30 cellular contexts compared by ENCODE assay signal in the genomic region with DNA sequence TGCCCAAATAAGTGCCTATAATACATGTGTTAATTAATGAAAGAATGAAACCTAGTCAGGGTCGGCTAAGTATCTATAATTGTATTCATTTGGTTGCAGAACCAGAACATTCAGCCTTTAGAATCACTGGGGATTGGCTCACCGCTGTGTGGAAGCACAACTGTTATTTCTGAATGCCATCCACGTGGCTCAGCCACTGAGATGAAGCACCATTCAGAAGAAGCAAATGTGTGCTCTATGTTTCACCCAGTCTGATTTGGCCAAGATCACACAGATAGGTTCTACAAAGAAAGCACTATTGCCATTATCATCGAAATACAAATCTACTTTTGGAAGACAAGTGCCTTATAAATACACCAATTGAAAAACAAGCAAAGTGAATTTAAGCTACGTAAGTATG.
"Had no signal": no experiment of that assay in that cellular context is flagged by ENCODE, and none has a peak within 500 bp of the region (broad histone marks: within the 10 kb centered on the region; RNA-seq: fewer than 3 reads in every experiment).

No MANE protein-coding gene starts in this region.

- H3K27ac Mint-ChIP-seq: activated CD4-positive, alpha-beta memory T cell treated with anti-CD3 and anti-CD28 coated beads, Interleukin-2, amount 10 ng/mL, durations not matched to agents 7 days and 5 days; activated CD8-positive, alpha-beta memory T cell treated with anti-CD3 and anti-CD28 coated beads, Interleukin-2, amount 10 ng/mL, durations not matched to agents 7 days and 5 days; activated naive CD4-positive, alpha-beta T cell treated with anti-CD3 and anti-CD28 coated beads, Interleukin-2, amount 10 ng/mL, durations not matched to agents 7 days and 5 days; activated naive CD8-positive, alpha-beta T cell; activated naive CD8-positive, alpha-beta T cell treated with anti-CD3 and anti-CD28 coated beads, Interleukin-2, amount 50 U/mL, for 24 hours; brain had no signal

- H3K4me1 ChIP-seq: SJSA1 had no signal

- H3K27me3 Mint-ChIP-seq: activated CD4-positive, alpha-beta memory T cell treated with anti-CD3 and anti-CD28 coated beads, Interleukin-2, amount 10 ng/mL, durations not matched to agents 7 days and 5 days; activated CD8-positive, alpha-beta memory T cell treated with anti-CD3 and anti-CD28 coated beads, Interleukin-2, amount 10 ng/mL, durations not matched to agents 7 days and 5 days; activated naive CD4-positive, alpha-beta T cell treated with anti-CD3 and anti-CD28 coated beads, Interleukin-2, amount 10 ng/mL, durations not matched to agents 7 days and 5 days; activated naive CD8-positive, alpha-beta T cell treated with anti-CD3 and anti-CD28 coated beads, Interleukin-2, amount 50 U/mL, for 24 hours had no signal

- H3K27ac ChIP-seq: SJSA1, WERI-Rb-1 had no signal

- H3K9me3 Mint-ChIP-seq: activated CD4-positive, alpha-beta memory T cell treated with anti-CD3 and anti-CD28 coated beads, Interleukin-2, amount 10 ng/mL, durations not matched to agents 7 days and 5 days; activated naive CD4-positive, alpha-beta T cell treated with anti-CD3 and anti-CD28 coated beads, Interleukin-2, amount 10 ng/mL, durations not matched to agents 7 days and 5 days; activated naive CD8-positive, alpha-beta T cell treated with anti-CD3 and anti-CD28 coated beads, Interleukin-2, amount 50 U/mL, for 24 hours; brain had no signal

- H3K4me3 ChIP-seq: K562, SJSA1 had no signal

- H3K4me1 Mint-ChIP-seq: activated CD4-positive, alpha-beta memory T cell treated with anti-CD3 and anti-CD28 coated beads, Interleukin-2, amount 10 ng/mL, durations not matched to agents 7 days and 5 days; activated CD8-positive, alpha-beta memory T cell treated with anti-CD3 and anti-CD28 coated beads, Interleukin-2, amount 10 ng/mL, durations not matched to agents 7 days and 5 days; activated naive CD4-positive, alpha-beta T cell treated with anti-CD3 and anti-CD28 coated beads, Interleukin-2, amount 10 ng/mL, durations not matched to agents 7 days and 5 days had no signal

- H3K36me3 Mint-ChIP-seq: activated CD8-positive, alpha-beta memory T cell treated with anti-CD3 and anti-CD28 coated beads, Interleukin-2, amount 10 ng/mL, durations not matched to agents 7 days and 5 days; activated naive CD4-positive, alpha-beta T cell treated with anti-CD3 and anti-CD28 coated beads, Interleukin-2, amount 10 ng/mL, durations not matched to agents 7 days and 5 days; brain had no signal

- H3K27me3 ChIP-seq: SJSA1 had no signal

- H3K36me3 ChIP-seq: SJSA1, WERI-Rb-1 had no signal

- H3K4me3 Mint-ChIP-seq: activated CD4-positive, alpha-beta memory T cell treated with anti-CD3 and anti-CD28 coated beads, Interleukin-2, amount 10 ng/mL, durations not matched to agents 7 days and 5 days; activated CD8-positive, alpha-beta memory T cell treated with anti-CD3 and anti-CD28 coated beads, Interleukin-2, amount 10 ng/mL, durations not matched to agents 7 days and 5 days; activated naive CD4-positive, alpha-beta T cell treated with anti-CD3 and anti-CD28 coated beads, Interleukin-2, amount 10 ng/mL, durations not matched to agents 7 days and 5 days; activated naive CD8-positive, alpha-beta T cell; activated naive CD8-positive, alpha-beta T cell treated with anti-CD3 and anti-CD28 coated beads, Interleukin-2, amount 50 U/mL, for 24 hours; brain had no signal

- ATAC-seq: activated CD8-positive, alpha-beta memory T cell treated with anti-CD3 and anti-CD28 coated beads, Interleukin-2, amount 10 ng/mL, durations not matched to agents 7 days and 5 days; activated naive CD8-positive, alpha-beta T cell treated with anti-CD3 and anti-CD28 coated beads, Interleukin-2, amount 50 U/mL, for 24 hours; K562; Panc1 had no signal

- DNase-seq: activated CD4-positive, alpha-beta memory T cell treated with anti-CD3 and anti-CD28 coated beads, Interleukin-2, amount 10 ng/mL, durations not matched to agents 7 days and 5 days; activated CD4-positive, alpha-beta T cell treated with anti-CD3 and anti-CD28 coated beads for 1 hour; activated CD4-positive, alpha-beta T cell treated with anti-CD3 and anti-CD28 coated beads for 48 hours; activated CD4-positive, CD25-positive, alpha-beta regulatory T cell; activated CD8-positive, alpha-beta memory T cell treated with anti-CD3 and anti-CD28 coated beads for 24 hours; activated CD8-positive, alpha-beta memory T cell treated with anti-CD3 and anti-CD28 coated beads, Interleukin-2, amount 10 ng/mL, durations not matched to agents 7 days and 5 days; activated CD8-positive, alpha-beta memory T cell treated with anti-CD3 and anti-CD28 coated beads, Interleukin-2, amount 50 U/mL, for 48 hours; activated effector memory CD4-positive, alpha-beta T cell treated with Interleukin-2 at 50 U/mL for 16 hours; activated naive CD4-positive, alpha-beta T cell treated with anti-CD3 and anti-CD28 coated beads, Interleukin-2, amount 10 ng/mL, durations not matched to agents 7 days and 5 days; activated naive CD8-positive, alpha-beta T cell treated with anti-CD3 and anti-CD28 coated beads, Interleukin-2, amount 50 U/mL, for 24 hours; activated T-cell treated with anti-CD3 and anti-CD28 coated beads, Interleukin-2, amount 50 U/mL, for 48 hours; NCI-H1105; NCI-H1417 treated with DMSO at 0.1 percent for 48 hours; NCI-H187 treated with DMSO at 0.1 percent for 48 hours; NCI-H2081; NCI-H226; NCI-H446 treated with DMSO at 0.1 percent for 48 hours; NCI-H524; NCI-H69; SHP77; SK-N-SH; T-helper 1 cell; T-helper 2 cell; T-helper 9 cell; WERI-Rb-1 had no signal

- H3K4me2 ChIP-seq: SK-N-SH had no signal

- H3K9me3 ChIP-seq: SJSA1, SK-N-SH had no signal

- H3K9ac ChIP-seq: SK-N-SH had no signal
